18 cellular contexts compared by ENCODE assay signal in the genomic region with DNA sequence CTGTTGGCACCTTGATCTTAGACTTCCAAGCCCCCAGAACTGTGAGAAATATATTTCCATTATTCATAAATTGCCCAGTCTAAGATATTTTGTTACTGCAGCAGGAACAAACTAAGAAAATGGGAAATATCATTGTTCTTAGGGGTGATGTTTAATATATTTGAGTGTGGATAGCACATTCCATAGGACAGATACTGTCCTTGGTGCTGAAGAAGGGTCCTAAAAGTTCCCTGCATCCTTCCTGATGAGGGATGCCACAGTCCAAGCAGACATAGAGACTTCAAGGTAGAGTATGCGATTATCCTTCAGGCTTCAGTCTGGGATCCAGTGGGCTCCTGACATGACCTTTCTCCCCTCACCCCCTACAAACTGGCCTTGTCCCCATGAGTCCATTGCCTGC.
DNase-seq lines count a peak whose midpoint lies in the region; ATAC-seq and TF ChIP-seq lines count a peak whose summit lies in the region.
"Had no signal": no experiment of that assay in that cellular context is flagged by ENCODE, and none has a peak within 500 bp of the region (broad histone marks: within the 10 kb centered on the region; RNA-seq: fewer than 3 reads in every experiment).

No MANE protein-coding gene starts in this region.

- DNase-seq in EH (ENCODE audit: low read depth) (peak; percentile 29), RKO (ENCODE audit: low spot score) (peak; percentile 1), hepatocyte (ENCODE audit: low spot score) (peak; percentile 8), nephron progenitor cell (peak; percentile 8), NCI-H1694 (lab: John Stamatoyannopoulos, UW) (no peak), AG08395 (ENCODE audit: low spot score) (no peak), putamen (ENCODE audit: low spot score) (no peak)
- DNase-seq in natural killer cell treated with Interleukin-12 subunit alpha and Interleukin-12 subunit beta and Interleukin-15 and Interleukin-18, amount 100 ng/mL, for 72 hours (ENCODE audit: low spot score) = no peak
- DNase-seq: HCEC 1CT, MV-4-11, NCI-H1417, NCI-H2029, NCI-H2171, NCI-H446, NCI-H69, SHP77 treated with DMSO at 0.1 percent for 48 hours had no signal

- H2AFZ ChIP-seq in hepatocyte = no peak overlapping the region

- no peaks in the 10 kb centered on the region for H3K79me2 ChIP-seq in hepatocyte

- TF ChIP-seq CTCF in hepatocyte (IDR thresholded peaks at IDR 0.05; ENCODE audit: poor library complexity) = no peak
- TF ChIP-seq CTCF in nephron progenitor cell (IDR thresholded peaks at IDR 0.05) = no peak

- no peak overlapping the region for H3K27ac Mint-ChIP-seq in nephron progenitor cell
- no peak overlapping the region for H3K27ac Mint-ChIP-seq in natural killer cell treated with Interleukin-12 subunit alpha and Interleukin-12 subunit beta and Interleukin-15 and Interleukin-18, amount 100 ng/mL, for 72 hours

- no peaks in the 10 kb centered on the region for H4K20me1 ChIP-seq in hepatocyte (ENCODE audit: insufficient read depth, poor library complexity, severe bottlenecking)

- H3K4me1 Mint-ChIP-seq in nephron progenitor cell = no peaks in the 10 kb centered on the region
- H3K4me1 Mint-ChIP-seq in natural killer cell treated with Interleukin-12 subunit alpha and Interleukin-12 subunit beta and Interleukin-15 and Interleukin-18, amount 100 ng/mL, for 72 hours (ENCODE audit: low read depth in 2 of 2) = no peaks in the 10 kb centered on the region

- no peak overlapping the region for H3K27ac ChIP-seq in hepatocyte
- H3K27ac ChIP-seq: C4-2B had no signal

- no peak overlapping the region for H3K4me2 ChIP-seq in hepatocyte

- no peak for ATAC-seq in natural killer cell treated with Interleukin-12 subunit alpha and Interleukin-12 subunit beta and Interleukin-15 and Interleukin-18, amount 100 ng/mL, for 72 hours
- ATAC-seq: K562 had no signal

- no peaks in the 10 kb centered on the region for H3K36me3 ChIP-seq in hepatocyte (replicated peaks; ENCODE audit: insufficient read depth, low read depth)

- H3K36me3 Mint-ChIP-seq in nephron progenitor cell (ENCODE audit: low read depth) = no peaks in the 10 kb centered on the region
- no peaks in the 10 kb centered on the region for H3K36me3 Mint-ChIP-seq in natural killer cell treated with Interleukin-12 subunit alpha and Interleukin-12 subunit beta and Interleukin-15 and Interleukin-18, amount 100 ng/mL, for 72 hours

- H3K27me3 Mint-ChIP-seq in nephron progenitor cell (ENCODE audit: low read depth, poor library complexity) = peaks cover 11% of the 10 kb centered on the region
- H3K27me3 Mint-ChIP-seq in natural killer cell treated with Interleukin-12 subunit alpha and Interleukin-12 subunit beta and Interleukin-15 and Interleukin-18, amount 100 ng/mL, for 72 hours = no peaks in the 10 kb centered on the region

- no peaks in the 10 kb centered on the region for H3K9me3 Mint-ChIP-seq in nephron progenitor cell
- H3K9me3 Mint-ChIP-seq in natural killer cell treated with Interleukin-12 subunit alpha and Interleukin-12 subunit beta and Interleukin-15 and Interleukin-18, amount 100 ng/mL, for 72 hours = peaks cover 6% of the 10 kb centered on the region

- no peaks in the 10 kb centered on the region for H3K27me3 ChIP-seq in hepatocyte

- no peaks in the 10 kb centered on the region for H3K9me3 ChIP-seq in hepatocyte (ENCODE audit: low read depth)

- H3K4me3 Mint-ChIP-seq in nephron progenitor cell = no peak overlapping the region
- H3K4me3 Mint-ChIP-seq in natural killer cell treated with Interleukin-12 subunit alpha and Interleukin-12 subunit beta and Interleukin-15 and Interleukin-18, amount 100 ng/mL, for 72 hours = no peak overlapping the region

- WGBS in hepatocyte (ENCODE audit: low lambda C conversion rate, missing lambda C conversion rate) = 77% methylated on average over 1 of the region's 1 CpG

- no peaks in the 10 kb centered on the region for H3K9me2 ChIP-seq in hepatocyte (replicated peaks; ENCODE audit: insufficient read depth)

- H3K4me1 ChIP-seq in hepatocyte (ENCODE audit: insufficient read depth) = no peaks in the 10 kb centered on the region

- no peak overlapping the region for H3K4me3 ChIP-seq in hepatocyte
- H3K4me3 ChIP-seq: K562 had no signal

Comparison
In these comparisons a context has a peak if more than half of its experiments do, and no peak if none do; other contexts are left out.
1. DNase-seq: peak in EH (single experiment), RKO (single experiment), hepatocyte (single experiment) and nephron progenitor cell (single experiment); none in NCI-H1694 (single experiment), natural killer cell treated with Interleukin-12 subunit alpha and Interleukin-12 subunit beta and Interleukin-15 and Interleukin-18, amount 100 ng/mL, for 72 hours (single experiment), AG08395 (single experiment) and putamen (single experiment).